In the genomic region with DNA sequence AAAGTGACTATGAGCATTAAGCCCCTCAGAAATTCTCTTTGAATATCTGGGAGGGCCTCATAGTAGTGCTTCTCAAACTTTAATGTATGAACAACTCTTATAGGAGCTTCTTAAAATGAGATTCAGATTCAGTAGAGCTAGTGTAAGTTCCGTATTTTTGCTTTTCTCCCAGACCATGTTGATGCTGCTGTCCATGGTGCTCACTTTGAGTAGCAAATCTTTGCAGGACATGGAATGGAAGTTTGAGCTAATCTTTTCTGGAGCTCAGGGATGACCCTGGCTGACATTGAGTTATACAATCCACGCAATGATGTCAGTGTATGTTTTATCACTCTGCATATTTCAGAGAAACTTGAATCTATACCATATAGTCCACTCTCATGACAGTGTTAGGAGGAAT, we compare ENCODE assay signal across 1 cellular context.
TF ChIP-seq lines count a peak whose summit lies in the region.

No MANE protein-coding gene starts in this region.

TF ChIP-seq in PFSK-1, 5 proteins besides CTCF, POLR2A, EP300 and RAD21 (continued from another document):
- TF ChIP-seq REST (IDR thresholded peaks at IDR 0.05; ENCODE audit: insufficient read depth in 1 of 2, low read depth in 2 of 2, low read length in 2 of 2), result peak; percentile 87 to 98
